Comparison of ENCODE assay signal across 24 cellular contexts in genomic region chr13:45301263-45301662, GRCh38. TPM values are rescaled to one million over a fixed set of nuclear protein-coding genes. Genes with fewer than 3 reads are reported as not detected.
DNase-seq lines count a peak whose midpoint lies in the region; ATAC-seq, FAIRE-seq and TF ChIP-seq lines count a peak whose summit lies in the region.
"Had no signal": no experiment of that assay in that cellular context is flagged by ENCODE, and none has a peak within 500 bp of the region (broad histone marks: within the 10 kb centered on the region; RNA-seq: fewer than 3 reads in every experiment).

No MANE protein-coding gene starts in this region.

- H3K27ac Mint-ChIP-seq in GM23338 (0 out of 2 replicates have a peak overlapping the region, but pooled peaks have one; percentile 49), WTC11 (peak overlapping the region; percentile 79)
- H3K27ac Mint-ChIP-seq: CD14-positive monocyte had no signal

- peaks cover 11% of the 10 kb centered on the region for H3K4me1 Mint-ChIP-seq in GM23338
- peaks cover 24% of the 10 kb centered on the region for H3K4me1 Mint-ChIP-seq in WTC11

- CTCF ChIA-PET in WTC11 (lab: Charles Lee) = interaction anchor here (1.6 kb wide), 1 partner anchor 255 kb away, joined by 8 read pairs; no protein-coding TSS in a partner anchor

- H4K20me1 ChIP-seq in GM23338 (replicated peaks; ENCODE audit: insufficient read depth) = no peaks in the 10 kb centered on the region

- no peak overlapping the region for H3K4me2 ChIP-seq in GM23338
- peak overlapping the region; percentile 43 for H3K4me2 ChIP-seq in parathyroid adenoma (ENCODE audit: low read length)

- H3K27ac ChIP-seq in GM23338 (ENCODE audit: low read depth) (no peak overlapping the region), parathyroid adenoma (no peak overlapping the region)
- H3K27ac ChIP-seq: HL-60 had no signal

- ATAC-seq in GM23338 (peak; percentile 11; the same call in 2 of the 3 replicates), WTC11 (no peak; the same call in 1 of the 2 replicates), HG02571 (IDR thresholded peaks at IDR 0.05; ENCODE audit: unreplicated experiment) (no peak), HG03460 (IDR thresholded peaks at IDR 0.05; ENCODE audit: unreplicated experiment) (no peak)
- ATAC-seq: SK-N-SH treated with all-trans-retinoic acid at 6 μM for 48 hours had no signal

- no peak for FAIRE-seq in GM19239 (lab: Jason Lieb, UNC)
- FAIRE-seq: GM12892, GM18507 had no signal

- H3K4me3 Mint-ChIP-seq in GM23338 (no peak overlapping the region), WTC11 (no peak overlapping the region)
- H3K4me3 Mint-ChIP-seq: CD14-positive monocyte had no signal

- no peaks in the 10 kb centered on the region for H3K79me2 ChIP-seq in GM23338 (replicated peaks; ENCODE audit: insufficient read depth)
- no peaks in the 10 kb centered on the region for H3K79me2 ChIP-seq in parathyroid adenoma

- no peaks in the 10 kb centered on the region for H3K9me2 ChIP-seq in GM23338 (ENCODE audit: insufficient read depth)

- H3K27me3 Mint-ChIP-seq in GM23338 (ENCODE audit: insufficient read depth, low read depth, poor library complexity) = peaks cover 6% of the 10 kb centered on the region
- H3K27me3 Mint-ChIP-seq in WTC11 (ENCODE audit: low read depth) = no peaks in the 10 kb centered on the region

- no peaks in the 10 kb centered on the region for H3F3A ChIP-seq in GM23338 (replicated peaks; ENCODE audit: low read depth)

- no peak for TF ChIP-seq CTCF in GM23338 (conservative IDR thresholded peaks at IDR 0.05; ENCODE audit: low read depth in 2 of 2)
- no peak for TF ChIP-seq CTCF in WTC11 (IDR thresholded peaks at IDR 0.05)
- no peak for TF ChIP-seq CTCF in parathyroid adenoma (IDR thresholded peaks at IDR 0.05)

- no peaks in the 10 kb centered on the region for H3K27me3 ChIP-seq in GM23338 (ENCODE audit: insufficient read depth)
- H3K27me3 ChIP-seq in parathyroid adenoma (ENCODE audit: control insufficient read depth, insufficient read depth, low read length) = no peaks in the 10 kb centered on the region
- H3K27me3 ChIP-seq: MG63 had no signal

- H3K36me3 ChIP-seq in GM23338 (ENCODE audit: insufficient read depth) = no peaks in the 10 kb centered on the region
- no peaks in the 10 kb centered on the region for H3K36me3 ChIP-seq in parathyroid adenoma (ENCODE audit: control insufficient read depth, insufficient read depth, low read length)
- H3K36me3 ChIP-seq: HAP-1 had no signal

- POLR2A ChIA-PET in WTC11 (lab: Charles Lee) = no interaction called here

- H3K4me1 ChIP-seq in GM23338 (ENCODE audit: insufficient read depth) (peaks cover 14% of the 10 kb centered on the region; the same call in 1 of the 2 replicates), parathyroid adenoma (no peaks in the 10 kb centered on the region)
- H3K4me1 ChIP-seq: HAP-1 had no signal

- no peak overlapping the region for H3K9ac ChIP-seq in parathyroid adenoma

- no peaks in the 10 kb centered on the region for H3K9me3 ChIP-seq in parathyroid adenoma (ENCODE audit: control insufficient read depth, low read length)
- H3K9me3 ChIP-seq: HAP-1, MG63 had no signal

- no peak overlapping the region for H3K4me3 ChIP-seq in GM23338
- H3K4me3 ChIP-seq in parathyroid adenoma (ENCODE audit: low read depth, low read length) = peak overlapping the region; percentile 9
- H3K4me3 ChIP-seq: HAP-1, MG63 had no signal

- H3K36me3 Mint-ChIP-seq in GM23338 (ENCODE audit: low read depth) = no peaks in the 10 kb centered on the region
- no peaks in the 10 kb centered on the region for H3K36me3 Mint-ChIP-seq in WTC11

- no peaks in the 10 kb centered on the region for H3K9me3 Mint-ChIP-seq in GM23338
- H3K9me3 Mint-ChIP-seq in WTC11 = no peaks in the 10 kb centered on the region

- DNase-seq in DMS53 (lab: John Stamatoyannopoulos, UW) (peak; percentile 17), DMS53 treated with DMSO at 0.1 percent for 48 hours (lab: John Stamatoyannopoulos, UW; ENCODE audit: unreplicated experiment) (no peak), GM23338 (ENCODE audit: low spot score) (no peak), WTC11 (ENCODE audit: low spot score) (no peak), GM19239 (ENCODE audit: insufficient read length, low spot score) (no peak)
- DNase-seq: 8988T, IMR-90, Karpas-422, MG63, NCI-H1048, NCI-H2081, NCI-H510A, OCI-M1, RPMI8226, SIG-M5 had no signal

- no peak overlapping the region for H2AFZ ChIP-seq in GM23338
- H2AFZ ChIP-seq in parathyroid adenoma = peak overlapping the region; percentile 33

TF ChIP-seq in GM23338, 12 proteins besides CTCF, POLR2A, EP300 and RAD21 (continues in another document):
- no peak for TF ChIP-seq EZH2phosphoT487 (IDR thresholded peaks at IDR 0.05; ENCODE audit: unreplicated experiment)
- no peak for TF ChIP-seq ETS1 (IDR thresholded peaks at IDR 0.05)
- no peak for TF ChIP-seq STAT1 (IDR thresholded peaks at IDR 0.05; ENCODE audit: unreplicated experiment)
- TF ChIP-seq ZNF331 (CRISPR knock-in tag; IDR thresholded peaks at IDR 0.05; ENCODE audit: low read depth) = no peak
- no peak for TF ChIP-seq CREB1 (CRISPR knock-in tag; IDR thresholded peaks at IDR 0.05; ENCODE audit: low read depth)
- TF ChIP-seq ZNF114 (CRISPR knock-in tag; IDR thresholded peaks at IDR 0.05) = no peak
- no peak for TF ChIP-seq JUNB (IDR thresholded peaks at IDR 0.05; ENCODE audit: unreplicated experiment)

TF ChIP-seq in WTC11, 78 proteins besides CTCF, POLR2A, EP300 and RAD21:
- TF ChIP-seq ZNF219 (CRISPR knock-in tag; IDR thresholded peaks at IDR 0.05; ENCODE audit: borderline replicate concordance) = no peak
- TF ChIP-seq TP53 (CRISPR knock-in tag; IDR thresholded peaks at IDR 0.05) = no peak
- no peak for TF ChIP-seq ZNF416 (CRISPR knock-in tag; IDR thresholded peaks at IDR 0.05)
- no peak for TF ChIP-seq ARID4B (CRISPR knock-in tag; IDR thresholded peaks at IDR 0.05; ENCODE audit: borderline replicate concordance)
- TF ChIP-seq SP1 (CRISPR knock-in tag; conservative IDR thresholded peaks at IDR 0.05) = no peak
- no peak for TF ChIP-seq NFATC4 (CRISPR knock-in tag; IDR thresholded peaks at IDR 0.05)
TF ChIP-seq in WTC11: peak in this region for 0.

RNA-seq across cellular contexts. Expression of gene TPT1, which starts 39.7 kb away (rescaled TPM):
- total RNA-seq in GM23338 (2014; rRNA removed; shearing (Covaris generic)) = 1,385 and 1,395 TPM in 2 replicates
- polyA plus RNA-seq in GM23338 (2016; fragmentation: Nextera tagmentation; extraction: Ambion mirVana) = 2,519 and 3,116 TPM in 2 replicates
- 1,861 to 2,091 TPM (median 2,076 TPM) in 3 replicates for total RNA-seq in WTC11 (2021)
